3 cellular contexts compared by ENCODE assay signal in the genomic region with DNA sequence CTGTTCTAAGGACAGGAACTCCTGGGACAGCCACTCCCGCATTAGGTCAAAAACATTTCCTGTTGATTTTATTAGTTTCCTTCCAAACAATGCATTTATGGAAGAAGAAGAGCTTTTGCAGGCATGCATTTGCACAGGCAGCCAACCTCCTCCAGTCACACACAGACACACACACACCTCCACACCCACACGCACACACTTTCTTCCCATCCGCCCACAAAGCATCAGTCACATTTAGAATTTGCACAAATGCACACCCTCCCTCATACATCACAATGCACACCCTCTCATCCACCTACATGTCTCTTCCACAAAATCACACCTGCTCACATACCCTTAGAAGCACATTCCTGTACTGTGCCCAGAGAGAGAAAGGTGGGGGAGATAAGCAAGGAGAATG.
TF ChIP-seq lines count a peak whose summit lies in the region.

No MANE protein-coding gene starts in this region.

TF ChIP-seq in liver, 16 proteins besides CTCF, POLR2A, EP300 and RAD21:
- TF ChIP-seq, protein P1, sequence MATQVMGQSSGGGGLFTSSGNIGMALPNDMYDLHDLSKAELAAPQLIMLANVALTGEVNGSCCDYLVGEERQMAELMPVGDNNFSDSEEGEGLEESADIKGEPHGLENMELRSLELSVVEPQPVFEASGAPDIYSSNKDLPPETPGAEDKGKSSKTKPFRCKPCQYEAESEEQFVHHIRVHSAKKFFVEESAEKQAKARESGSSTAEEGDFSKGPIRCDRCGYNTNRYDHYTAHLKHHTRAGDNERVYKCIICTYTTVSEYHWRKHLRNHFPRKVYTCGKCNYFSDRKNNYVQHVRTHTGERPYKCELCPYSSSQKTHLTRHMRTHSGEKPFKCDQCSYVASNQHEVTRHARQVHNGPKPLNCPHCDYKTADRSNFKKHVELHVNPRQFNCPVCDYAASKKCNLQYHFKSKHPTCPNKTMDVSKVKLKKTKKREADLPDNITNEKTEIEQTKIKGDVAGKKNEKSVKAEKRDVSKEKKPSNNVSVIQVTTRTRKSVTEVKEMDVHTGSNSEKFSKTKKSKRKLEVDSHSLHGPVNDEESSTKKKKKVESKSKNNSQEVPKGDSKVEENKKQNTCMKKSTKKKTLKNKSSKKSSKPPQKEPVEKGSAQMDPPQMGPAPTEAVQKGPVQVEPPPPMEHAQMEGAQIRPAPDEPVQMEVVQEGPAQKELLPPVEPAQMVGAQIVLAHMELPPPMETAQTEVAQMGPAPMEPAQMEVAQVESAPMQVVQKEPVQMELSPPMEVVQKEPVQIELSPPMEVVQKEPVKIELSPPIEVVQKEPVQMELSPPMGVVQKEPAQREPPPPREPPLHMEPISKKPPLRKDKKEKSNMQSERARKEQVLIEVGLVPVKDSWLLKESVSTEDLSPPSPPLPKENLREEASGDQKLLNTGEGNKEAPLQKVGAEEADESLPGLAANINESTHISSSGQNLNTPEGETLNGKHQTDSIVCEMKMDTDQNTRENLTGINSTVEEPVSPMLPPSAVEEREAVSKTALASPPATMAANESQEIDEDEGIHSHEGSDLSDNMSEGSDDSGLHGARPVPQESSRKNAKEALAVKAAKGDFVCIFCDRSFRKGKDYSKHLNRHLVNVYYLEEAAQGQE (IDR thresholded peaks at IDR 0.05) = no peak
- TF ChIP-seq NR2F2 (IDR thresholded peaks at IDR 0.05) = peak; percentile 33

TF ChIP-seq in HepG2, 621 proteins besides CTCF, POLR2A, EP300 and RAD21:
- TF ChIP-seq PLRG1 (conservative IDR thresholded peaks at IDR 0.05) (no peak), NFIB (CRISPR knock-in tag; IDR thresholded peaks at IDR 0.05; ENCODE audit: borderline replicate concordance) (no peak), ETV6 (CRISPR knock-in tag; conservative IDR thresholded peaks at IDR 0.05) (no peak)
TF ChIP-seq in HepG2: peak in this region for 0.

TF ChIP-seq in SK-N-SH treated with all-trans-retinoic acid at 6 μM for 48 hours, 23 proteins besides CTCF, POLR2A, EP300 and RAD21:
- TF ChIP-seq TOX (CRISPR knock-in tag; IDR thresholded peaks at IDR 0.05; ENCODE audit: borderline replicate concordance) (no peak), RARB (CRISPR knock-in tag; IDR thresholded peaks at IDR 0.05) (no peak), TCF4 (CRISPR knock-in tag; IDR thresholded peaks at IDR 0.05; ENCODE audit: borderline replicate concordance) (no peak), ARNTL (CRISPR knock-in tag; IDR thresholded peaks at IDR 0.05; ENCODE audit: borderline replicate concordance, low read depth) (no peak)
- TF ChIP-seq, protein P2, sequence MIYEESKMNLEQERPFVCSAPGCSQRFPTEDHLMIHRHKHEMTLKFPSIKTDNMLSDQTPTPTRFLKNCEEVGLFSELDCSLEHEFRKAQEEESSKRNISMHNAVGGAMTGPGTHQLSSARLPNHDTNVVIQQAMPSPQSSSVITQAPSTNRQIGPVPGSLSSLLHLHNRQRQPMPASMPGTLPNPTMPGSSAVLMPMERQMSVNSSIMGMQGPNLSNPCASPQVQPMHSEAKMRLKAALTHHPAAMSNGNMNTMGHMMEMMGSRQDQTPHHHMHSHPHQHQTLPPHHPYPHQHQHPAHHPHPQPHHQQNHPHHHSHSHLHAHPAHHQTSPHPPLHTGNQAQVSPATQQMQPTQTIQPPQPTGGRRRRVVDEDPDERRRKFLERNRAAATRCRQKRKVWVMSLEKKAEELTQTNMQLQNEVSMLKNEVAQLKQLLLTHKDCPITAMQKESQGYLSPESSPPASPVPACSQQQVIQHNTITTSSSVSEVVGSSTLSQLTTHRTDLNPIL (CRISPR knock-in tag; IDR thresholded peaks at IDR 0.05; ENCODE audit: low read depth) = no peak
